Comparison of ENCODE assay signal across 24 cellular contexts in the genomic region with DNA sequence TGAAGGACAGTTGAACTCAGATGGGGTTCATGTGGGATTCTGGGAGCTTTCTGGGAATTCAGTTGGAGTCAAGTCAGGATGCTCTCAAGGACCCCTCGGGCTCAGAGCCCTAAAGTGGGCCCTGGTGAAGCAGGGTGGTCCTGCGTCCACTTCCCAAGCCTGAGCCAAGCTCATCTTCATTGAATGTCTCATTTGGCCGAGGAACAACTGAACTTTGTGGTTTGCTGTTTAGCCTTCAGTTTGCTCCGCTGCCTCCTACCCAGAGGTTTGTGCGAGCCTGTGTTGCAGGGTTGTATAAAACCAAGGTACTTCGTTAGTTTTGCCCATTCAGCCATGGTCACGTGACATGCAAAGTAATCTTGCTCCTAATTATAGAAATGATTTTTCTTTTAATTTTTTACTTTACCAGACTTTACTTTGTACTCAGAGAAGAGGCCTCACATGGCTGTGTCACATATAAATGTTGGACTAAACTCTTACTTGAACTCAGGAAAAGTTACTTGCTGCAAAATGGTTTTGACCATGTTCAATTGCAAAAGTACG. TPM values are rescaled to one million over a fixed set of nuclear protein-coding genes. Genes with fewer than 3 reads are reported as not detected.
"Had no signal": no experiment of that assay in that cellular context is flagged by ENCODE, and none has a peak within 500 bp of the region (broad histone marks: within the 10 kb centered on the region; RNA-seq: fewer than 3 reads in every experiment).

No MANE protein-coding gene starts in this region.

- H3K36me3 ChIP-seq: cardiac muscle cell, MG63 had no signal

- ATAC-seq: activated T-cell treated with anti-CD3 and anti-CD28 coated beads, Interleukin-2, amount 50 U/mL, for 4 hours; T-cell had no signal

- H3K9me3 ChIP-seq: MG63 had no signal

- H3K27me3 ChIP-seq: cardiac muscle cell, MG63 had no signal

- H3K27ac ChIP-seq: cardiac muscle cell, SK-N-MC had no signal

- FAIRE-seq: astrocyte, TTC549 had no signal

- H3K4me3 ChIP-seq: cardiac muscle cell, MG63, SK-N-MC had no signal

- DNase-seq: activated CD4-positive, alpha-beta memory T cell treated with anti-CD3 and anti-CD28 coated beads for 36 hours; activated CD4-positive, alpha-beta T cell treated with anti-CD3 and anti-CD28 coated beads, Interleukin-2, amount 10 ng/mL, durations not matched to agents 7 days and 5 days; activated CD4-positive, CD25-positive, alpha-beta regulatory T cell; activated CD8-positive, alpha-beta memory T cell treated with anti-CD3 and anti-CD28 coated beads for 24 hours; activated effector memory CD4-positive, alpha-beta T cell treated with anti-CD3 and anti-CD28 coated beads, Interleukin-2, amount 50 U/mL, for 16 hours; activated naive CD4-positive, alpha-beta T cell treated with anti-CD3 and anti-CD28 coated beads for 36 hours; activated T-cell treated with anti-CD3 and anti-CD28 coated beads, Interleukin-2, amount 50 U/mL, for 4 hours; amygdala; cerebellar nuclear complex; MG63; NCI-H1105 treated with DMSO at 0.1 percent for 48 hours; NCI-H1436 treated with DMSO at 0.1 percent for 48 hours; NCI-H187; NCI-H2081; NCI-H446; NCI-H524; T-cell; T-helper 2 cell; T1000 had no signal

RNA-seq across cellular contexts. Expression of gene B3GALT5, which starts 49.7 kb away (rescaled TPM):
- total RNA-seq: activated CD4-positive, alpha-beta memory T cell treated with anti-CD3 and anti-CD28 coated beads for 36 hours; activated CD4-positive, alpha-beta T cell treated with anti-CD3 and anti-CD28 coated beads, Interleukin-2, amount 10 ng/mL, durations not matched to agents 7 days and 5 days; activated naive CD4-positive, alpha-beta T cell treated with anti-CD3 and anti-CD28 coated beads for 36 hours; OCI-LY7 had no signal
